In genomic region chr10:73743327-73743904, GRCh38 we compare ENCODE assay signal across 8 cellular contexts. TPM values are rescaled to one million over a fixed set of nuclear protein-coding genes. Genes with fewer than 3 reads are reported as not detected.
DNase-seq lines count a peak whose midpoint lies in the region; ATAC-seq and TF ChIP-seq lines count a peak whose summit lies in the region.

No MANE protein-coding gene starts in this region.

- no peaks in the 10 kb centered on the region for H3K9me3 Mint-ChIP-seq in progenitor cell of endocrine pancreas (ENCODE audit: low read depth)

- peaks cover 6% of the 10 kb centered on the region; the same call in 1 of the 2 replicates for H3K36me3 ChIP-seq in ES-I3 (ENCODE audit: insufficient read depth, low read length)
- H3K36me3 ChIP-seq in fibroblast of lung (ENCODE audit: control insufficient read depth, insufficient read depth, low read length) = peaks cover 8% of the 10 kb centered on the region

- H3K79me2 ChIP-seq in fibroblast of lung (ENCODE audit: control insufficient read depth, insufficient read depth, low read length) = peaks cover 44% of the 10 kb centered on the region

- no peaks in the 10 kb centered on the region for H4K20me1 ChIP-seq in fibroblast of lung (ENCODE audit: control insufficient read depth, extremely low read depth, insufficient read depth, low read length)

- CTCF ChIA-PET in GM10248 (lab: Yijun Ruan, JAX) = interaction anchor here (0.6 to 3.9 kb wide), 3 partner anchors 12 to 214 kb away, joined by 3 to 16 read pairs (median 3); no protein-coding TSS in a partner anchor

- peak overlapping the region; percentile 99 for H3K27ac Mint-ChIP-seq in progenitor cell of endocrine pancreas

- no peaks in the 10 kb centered on the region for H3K27me3 ChIP-seq in fibroblast of lung (ENCODE audit: control insufficient read depth, insufficient read depth, low read length)

- H3K27ac ChIP-seq in fibroblast of lung (ENCODE audit: insufficient read depth, low read length) = peak overlapping the region; percentile 93

- H3K36me3 Mint-ChIP-seq in progenitor cell of endocrine pancreas (ENCODE audit: insufficient read depth) = no peaks in the 10 kb centered on the region

- TF ChIP-seq CTCF in fibroblast of lung (conservative IDR thresholded peaks at IDR 0.05 in 1 of 2, IDR thresholded peaks at IDR 0.05 in 1 of 2; ENCODE audit: low read depth in 1 of 2, low read length in 2 of 2) (no peak), progenitor cell of endocrine pancreas (IDR thresholded peaks at IDR 0.05; ENCODE audit: unreplicated experiment) (no peak), GM10248 (IDR thresholded peaks at IDR 0.05; ENCODE audit: control extremely low read depth, extremely low read depth, low read depth, missing control alignments) (no peak)

- peak overlapping the region; percentile 92 for H3K9ac ChIP-seq in ES-I3 (ENCODE audit: low read depth, low read length)
- peak overlapping the region; percentile 86 for H3K9ac ChIP-seq in fibroblast of lung (ENCODE audit: insufficient read depth, low read length)

- ATAC-seq in SK-N-SH treated with all-trans-retinoic acid at 6 μM for 48 hours (no peak; the same call in 2 of the 3 replicates), HG02623 (IDR thresholded peaks at IDR 0.05; ENCODE audit: unreplicated experiment) (no peak), GM21825 (IDR thresholded peaks at IDR 0.05; ENCODE audit: unreplicated experiment) (no peak)

- H3K4me1 ChIP-seq in ES-I3 (ENCODE audit: insufficient read depth, low read length) (peaks cover 18% of the 10 kb centered on the region), fibroblast of lung (ENCODE audit: control insufficient read depth, extremely low read depth, insufficient read depth, low read length) (no peaks in the 10 kb centered on the region)

- POLR2A ChIA-PET in GM10248 (lab: Yijun Ruan, JAX) = interaction anchor here (0.5 to 1.4 kb wide), 3 partner anchors 29 to 1466 kb away, joined by 3 to 6 read pairs (median 5); a partner anchor contains a TSS

- H3K9me3 ChIP-seq in ES-I3 (ENCODE audit: control insufficient read depth, insufficient read depth, low read length) (no peaks in the 10 kb centered on the region), fibroblast of lung (ENCODE audit: control insufficient read depth, insufficient read depth, low read depth, low read length) (no peaks in the 10 kb centered on the region)

- peak overlapping the region; percentile 97 for H3K4me3 Mint-ChIP-seq in progenitor cell of endocrine pancreas (ENCODE audit: low read depth)

- peaks cover 17% of the 10 kb centered on the region for H3K4me1 Mint-ChIP-seq in progenitor cell of endocrine pancreas (ENCODE audit: low read depth)

- H3K4me2 ChIP-seq in fibroblast of lung (ENCODE audit: extremely low read depth, insufficient read depth, low read length) = peak overlapping the region; percentile 70

- H2AFZ ChIP-seq in fibroblast of lung (ENCODE audit: low read length) = no peak overlapping the region

- no peaks in the 10 kb centered on the region for H3K27me3 Mint-ChIP-seq in progenitor cell of endocrine pancreas

- peak overlapping the region; percentile 85 to 99 (median 94) for H3K4me3 ChIP-seq in fibroblast of lung (replicated peaks in 1 of 4; ENCODE audit: control extremely low read depth in 1 of 4, insufficient read depth in 1 of 4, low read depth in 3 of 4, low read length in 4 of 4)

- no peak for DNase-seq in fibroblast of lung (ENCODE audit: low read depth in 2 of 2)
- no peak for DNase-seq in progenitor cell of endocrine pancreas (ENCODE audit: low spot score, unreplicated experiment)
- no peak for DNase-seq in NCI-H1930 (lab: John Stamatoyannopoulos, UW)
- DNase-seq in GM10248 (ENCODE audit: extremely low spot score) = no peak

TF ChIP-seq in SK-N-SH treated with all-trans-retinoic acid at 6 μM for 48 hours, 23 proteins besides CTCF, POLR2A, EP300 and RAD21 (continues in another document):
- peak; percentile 87; the same call in 1 of the 2 replicates for TF ChIP-seq ZC3H10 (CRISPR knock-in tag; IDR thresholded peaks at IDR 0.05)
- TF ChIP-seq CREB5 (CRISPR knock-in tag; IDR thresholded peaks at IDR 0.05; ENCODE audit: low read depth) = peak; percentile 86
- peak; percentile 63; the same call in 1 of the 2 replicates for TF ChIP-seq RARB (CRISPR knock-in tag; IDR thresholded peaks at IDR 0.05)
- TF ChIP-seq BACH2 (CRISPR knock-in tag; IDR thresholded peaks at IDR 0.05; ENCODE audit: borderline replicate concordance) = peak; percentile 91
- TF ChIP-seq ZNF70 (CRISPR knock-in tag; IDR thresholded peaks at IDR 0.05) = peak; percentile 13; the same call in 1 of the 2 replicates
- TF ChIP-seq, protein P1, sequence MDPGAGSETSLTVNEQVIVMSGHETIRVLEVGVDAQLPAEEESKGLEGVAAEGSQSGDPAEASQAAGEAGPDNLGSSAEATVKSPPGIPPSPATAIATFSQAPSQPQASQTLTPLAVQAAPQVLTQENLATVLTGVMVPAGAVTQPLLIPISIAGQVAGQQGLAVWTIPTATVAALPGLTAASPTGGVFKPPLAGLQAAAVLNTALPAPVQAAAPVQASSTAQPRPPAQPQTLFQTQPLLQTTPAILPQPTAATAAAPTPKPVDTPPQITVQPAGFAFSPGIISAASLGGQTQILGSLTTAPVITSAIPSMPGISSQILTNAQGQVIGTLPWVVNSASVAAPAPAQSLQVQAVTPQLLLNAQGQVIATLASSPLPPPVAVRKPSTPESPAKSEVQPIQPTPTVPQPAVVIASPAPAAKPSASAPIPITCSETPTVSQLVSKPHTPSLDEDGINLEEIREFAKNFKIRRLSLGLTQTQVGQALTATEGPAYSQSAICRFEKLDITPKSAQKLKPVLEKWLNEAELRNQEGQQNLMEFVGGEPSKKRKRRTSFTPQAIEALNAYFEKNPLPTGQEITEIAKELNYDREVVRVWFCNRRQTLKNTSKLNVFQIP (CRISPR knock-in tag; IDR thresholded peaks at IDR 0.05; ENCODE audit: borderline replicate concordance, low read depth) = no peak; the same call in 1 of the 2 replicates
- TF ChIP-seq TCF4 (CRISPR knock-in tag; IDR thresholded peaks at IDR 0.05; ENCODE audit: borderline replicate concordance) = no peak
- TF ChIP-seq OSR1 (CRISPR knock-in tag; IDR thresholded peaks at IDR 0.05) = peak; percentile 90; the same call in 1 of the 2 replicates
- TF ChIP-seq ESRRG (CRISPR knock-in tag; IDR thresholded peaks at IDR 0.05) = peak; percentile 69; the same call in 1 of the 2 replicates
- no peak for TF ChIP-seq ARNTL (CRISPR knock-in tag; IDR thresholded peaks at IDR 0.05; ENCODE audit: borderline replicate concordance, low read depth)
- TF ChIP-seq TSHZ2 (CRISPR knock-in tag; IDR thresholded peaks at IDR 0.05) = peak; percentile 91
- peak; percentile 72 for TF ChIP-seq ISL1 (CRISPR knock-in tag; IDR thresholded peaks at IDR 0.05)

RNA-seq across cellular contexts. Expression of gene SEC24C, which starts 0.8 kb away (rescaled TPM):
- total RNA-seq in fibroblast of lung (42.9 and 58.0 TPM in 2 replicates), progenitor cell of endocrine pancreas (93.0 and 96.5 TPM in 2 replicates)
- 60.4 and 63.4 TPM in 2 replicates for polyA plus RNA-seq in fibroblast of lung
- polyA plus RNA-seq in fibroblast of lung (2012) = 56.0 and 63.2 TPM in 2 replicates
- 269 and 448 TPM in 2 replicates for polyA minus RNA-seq in fibroblast of lung (ENCODE audit: low replicate concordance)

RNA-seq across cellular contexts. Expression of gene CHCHD1, which starts 38.4 kb away (rescaled TPM):
- total RNA-seq in fibroblast of lung (16.2 and 21.3 TPM in 2 replicates), progenitor cell of endocrine pancreas (36.0 and 38.8 TPM in 2 replicates)
- polyA plus RNA-seq in fibroblast of lung = 31.0 and 35.8 TPM in 2 replicates
- polyA plus RNA-seq in fibroblast of lung (2012) = 58.3 and 68.8 TPM in 2 replicates
- 1.6 and 6.2 TPM in 2 replicates for polyA minus RNA-seq in fibroblast of lung (ENCODE audit: low replicate concordance)

RNA-seq across cellular contexts. Expression of gene ZSWIM8, which starts 42.0 kb away (rescaled TPM):
- total RNA-seq in fibroblast of lung (47.0 and 60.9 TPM in 2 replicates), progenitor cell of endocrine pancreas (122 and 144 TPM in 2 replicates)
- polyA plus RNA-seq in fibroblast of lung = 37.9 and 53.3 TPM in 2 replicates
- polyA plus RNA-seq in fibroblast of lung (2012) = 52.0 and 60.9 TPM in 2 replicates
- polyA minus RNA-seq in fibroblast of lung (ENCODE audit: low replicate concordance) = 166 and 290 TPM in 2 replicates

RNA-seq across cellular contexts. Expression of gene AGAP5, which starts 45.5 kb away (rescaled TPM):
- total RNA-seq in fibroblast of lung (1.8 and 3.1 TPM in 2 replicates), progenitor cell of endocrine pancreas (15.5 and 17.3 TPM in 2 replicates)
- polyA plus RNA-seq in fibroblast of lung = 1.8 and 1.9 TPM in 2 replicates
- polyA plus RNA-seq in fibroblast of lung (2012) = 1.0 and 1.3 TPM in 2 replicates
- polyA minus RNA-seq in fibroblast of lung (ENCODE audit: low replicate concordance) = 0.24 and 1.6 TPM in 2 replicates
